11 cellular contexts compared by ENCODE assay signal in the genomic region with DNA sequence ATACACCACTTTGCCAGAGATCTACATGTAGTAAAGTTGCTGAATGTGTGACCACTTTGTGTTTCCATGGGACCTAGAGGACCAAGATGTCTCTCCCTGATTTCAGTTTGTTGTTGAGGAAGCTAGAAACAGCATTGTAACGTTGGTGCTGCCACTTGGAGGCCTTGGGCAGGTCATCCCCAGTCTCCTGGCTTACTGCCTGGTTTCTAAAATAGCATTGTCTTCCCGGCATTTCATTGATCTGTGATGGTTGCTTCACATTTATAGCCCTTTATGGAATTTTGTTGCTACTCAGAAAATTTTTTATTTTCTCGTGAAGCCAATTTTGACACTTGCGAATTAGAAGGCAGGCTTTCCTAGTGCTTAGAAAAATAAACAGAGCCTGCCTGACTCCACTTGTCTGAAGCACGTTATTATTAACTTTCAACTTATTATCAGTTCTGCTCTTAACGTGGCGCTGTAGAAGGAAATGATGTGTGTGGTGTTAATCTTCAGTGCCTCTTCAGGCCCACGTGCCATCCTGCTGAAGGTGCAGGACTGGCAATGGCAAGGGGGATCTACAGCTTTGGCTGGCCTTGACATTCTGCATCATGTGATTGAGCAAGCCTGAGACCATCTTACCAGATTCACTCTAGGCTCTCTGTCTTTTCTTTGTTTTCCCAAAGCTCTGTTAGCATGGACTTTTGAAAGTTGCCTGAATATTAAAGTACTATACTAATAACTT. TPM values are rescaled to one million over a fixed set of nuclear protein-coding genes. Genes with fewer than 3 reads are reported as not detected.
A peak's percentile ranks its signal among the peaks of the same experiment; 100 is the strongest.
DNase-seq lines count a peak whose midpoint lies in the region; ATAC-seq and TF ChIP-seq lines count a peak whose summit lies in the region.
"Had no signal": no experiment of that assay in that cellular context is flagged by ENCODE, and none has a peak within 500 bp of the region (broad histone marks: within the 10 kb centered on the region; RNA-seq: fewer than 3 reads in every experiment).

No MANE protein-coding gene starts in this region.

- no peaks in the 10 kb centered on the region for H3K9me3 ChIP-seq in MM.1S (replicated peaks; ENCODE audit: insufficient read depth, low read length)
- H3K9me3 ChIP-seq in esophagus muscularis mucosa: no peaks in the 10 kb centered on the region

- no peaks in the 10 kb centered on the region for H3K27me3 Mint-ChIP-seq in nephron (ENCODE audit: low read depth)

- H3K9ac ChIP-seq in MM.1S (ENCODE audit: low read length): peak overlapping the region; percentile 73

- H3K79me2 ChIP-seq in MM.1S (ENCODE audit: low read length): peaks cover 97% of the 10 kb centered on the region

- WGBS in esophagus muscularis mucosa: 21% methylated on average over 8 of the region's 8 CpGs

- H3K27ac ChIP-seq in MM.1S (ENCODE audit: low read length): peak overlapping the region; percentile 97
- peak overlapping the region; percentile 71 to 85 (median 74) for H3K27ac ChIP-seq in esophagus muscularis mucosa (replicated peaks in 1 of 4)

- H3F3A ChIP-seq in MM.1S (ENCODE audit: insufficient read depth, low read length): peaks cover 59% of the 10 kb centered on the region

- no peak for TF ChIP-seq EP300 in esophagus muscularis mucosa (IDR thresholded peaks at IDR 0.05)

- H3K36me3 ChIP-seq in MM.1S (replicated peaks; ENCODE audit: insufficient read depth, low read length) (peaks cover 14% of the 10 kb centered on the region; the same call in 1 of the 2 replicates), esophagus muscularis mucosa (no peaks in the 10 kb centered on the region)

- H2AFZ ChIP-seq in MM.1S (ENCODE audit: low read length): no peak overlapping the region

- H3K4me1 Mint-ChIP-seq in nephron: peaks cover 54% of the 10 kb centered on the region

- TF ChIP-seq CTCF in MM.1S (IDR thresholded peaks at IDR 0.05; ENCODE audit: low read length) (no peak), esophagus muscularis mucosa (IDR thresholded peaks at IDR 0.05) (peak in 1 of 3 experiments; percentile 6), nephron (IDR thresholded peaks at IDR 0.05; ENCODE audit: unreplicated experiment in 3 of 3) (no peak), GM20000 (IDR thresholded peaks at IDR 0.05; ENCODE audit: extremely low read depth, missing control alignments) (no peak)

- H3K4me3 Mint-ChIP-seq in nephron: no peak overlapping the region
- H3K4me3 Mint-ChIP-seq: neural crest cell, WTC11 had no signal

- peak; percentile 51 for DNase-seq in AG08395 (ENCODE audit: low spot score)
- DNase-seq in MM.1S: peak; percentile 42
- no peak for DNase-seq in esophagus muscularis mucosa (ENCODE audit: extremely low spot score)
- DNase-seq in DMS153 treated with DMSO at 0.1 percent for 48 hours (lab: John Stamatoyannopoulos, UW; ENCODE audit: unreplicated experiment): no peak
- no peak for DNase-seq in NOMO-1 (lab: John Stamatoyannopoulos, UW; ENCODE audit: unreplicated experiment in 2 of 2)
- DNase-seq in GM20000 (ENCODE audit: low spot score): no peak
- DNase-seq: NCI-H1092 treated with DMSO at 0.1 percent for 48 hours had no signal

- intact Hi-C loops in esophagus muscularis mucosa (cut with DNase I): loop anchor here (5.0 kb wide), 1 partner anchor 52 kb away; no protein-coding TSS in a partner anchor

- H3K9me3 Mint-ChIP-seq in nephron: no peaks in the 10 kb centered on the region
- H3K9me3 Mint-ChIP-seq: WTC11 had no signal

- H4K20me1 ChIP-seq in MM.1S (ENCODE audit: insufficient read depth, low read length): no peaks in the 10 kb centered on the region

- H3K4me3 ChIP-seq in MM.1S (ENCODE audit: low read length) (peak overlapping the region; percentile 10), esophagus muscularis mucosa (no peak overlapping the region)

- no peaks in the 10 kb centered on the region for H3K36me3 Mint-ChIP-seq in nephron (ENCODE audit: low read depth)

- H3K9me2 ChIP-seq in MM.1S (replicated peaks; ENCODE audit: insufficient read depth, low read length): no peaks in the 10 kb centered on the region

- H3K4me1 ChIP-seq in MM.1S (ENCODE audit: low read length) (peaks cover 82% of the 10 kb centered on the region), esophagus muscularis mucosa (peaks cover 71 to 94% (median 87%) of the 10 kb centered on the region in 4 donors)

- H3K27ac Mint-ChIP-seq in nephron: peak overlapping the region; percentile 27 to 76 (median 44)
- H3K27ac Mint-ChIP-seq: WTC11 had no signal

- no peaks in the 10 kb centered on the region for H3K27me3 ChIP-seq in MM.1S (replicated peaks; ENCODE audit: insufficient read depth, low read length)
- H3K27me3 ChIP-seq in esophagus muscularis mucosa: no peaks in the 10 kb centered on the region

- TF ChIP-seq POLR2A in esophagus muscularis mucosa (IDR thresholded peaks at IDR 0.05; ENCODE audit: low read depth): no peak

- no peak for ATAC-seq in GM21381 (IDR thresholded peaks at IDR 0.05; ENCODE audit: unreplicated experiment)
- ATAC-seq: WTC11 had no signal

- peak overlapping the region; percentile 67 for H3K4me2 ChIP-seq in MM.1S (ENCODE audit: low read depth, low read length)

RNA-seq across cellular contexts. Expression of a gene that starts 59.9 kb away (rescaled TPM):
- 10 to 100 TPM; 30.7 to 58.9 (median 39.4) TPM for total RNA-seq in esophagus muscularis mucosa

Comparison
In these comparisons a context has a peak if more than half of its experiments do, and no peak if none do; other contexts are left out.
1. DNase-seq: peak in AG08395 (single experiment) and MM.1S (single experiment); none in esophagus muscularis mucosa (single experiment), DMS153 treated with DMSO at 0.1 percent for 48 hours (single experiment), NOMO-1 (0 of 2) and GM20000 (single experiment).